Comparison of ENCODE assay signal across 9 cellular contexts in genomic region chr4:14856076-14856926, GRCh38.
DNase-seq lines count a peak whose midpoint lies in the region; ATAC-seq and TF ChIP-seq lines count a peak whose summit lies in the region.
"Had no signal": no experiment of that assay in that cellular context is flagged by ENCODE, and none has a peak within 500 bp of the region (broad histone marks: within the 10 kb centered on the region; RNA-seq: fewer than 3 reads in every experiment).

No MANE protein-coding gene starts in this region.

- H3K23ac ChIP-seq in IMR-90 (ENCODE audit: low read depth, low read length), result no peak overlapping the region

- peaks cover 3% of the 10 kb centered on the region for H3K27me3 Mint-ChIP-seq in progenitor cell of endocrine pancreas

- H2AK5ac ChIP-seq in IMR-90 (ENCODE audit: low read depth, low read length), result no peak overlapping the region

- no peak overlapping the region for H3K14ac ChIP-seq in IMR-90 (replicated peaks; ENCODE audit: low read depth, low read length)

- H2BK15ac ChIP-seq in IMR-90 (ENCODE audit: low read depth, low read length), result no peak overlapping the region

- no TSS peak for BruUV-seq in IMR-90 (replicated peaks; lab: Mats Ljungman, UMichigan)

- H3K4me1 ChIP-seq in IMR-90 (ENCODE audit: control insufficient read depth, insufficient read depth, low read length) (peaks cover 5% of the 10 kb centered on the region), right cardiac atrium (ENCODE audit: control insufficient read depth, insufficient read depth, low read length) (no peaks in the 10 kb centered on the region)

- 17% methylated on average over 3 of the region's 5 CpGs; no CpG with 5 or more reads in 1 of the 2 experiments for WGBS in IMR-90 (ENCODE audit: extremely low coverage in 2 of 2, insufficient read length in 1 of 2), 2 experiments
- WGBS in right cardiac atrium, result 51% methylated on average over 5 of the region's 5 CpGs

- in situ Hi-C loops in IMR-90 (cut with MboI; ENCODE audit: low sequenced_read_pairs), result loop anchor here (25.0 kb wide), 1 partner anchor 606 kb away; the partner anchor contains the start of gene CC2D2A

- no peaks in the 10 kb centered on the region for H3K36me3 Mint-ChIP-seq in progenitor cell of endocrine pancreas (ENCODE audit: insufficient read depth)

- peak overlapping the region; percentile 4; the same call in 1 of the 2 replicates for H3K4ac ChIP-seq in IMR-90 (ENCODE audit: low read depth, low read length)

- no peaks in the 10 kb centered on the region for H3K9me1 ChIP-seq in IMR-90 (ENCODE audit: insufficient read depth, low read length)

- H3K79me1 ChIP-seq in IMR-90 (ENCODE audit: low read depth in 1 of 2, low read length in 2 of 2), result no peaks in the 10 kb centered on the region

- H3K27me3 ChIP-seq in IMR-90 (ENCODE audit: control insufficient read depth, insufficient read depth, low read length) (no peaks in the 10 kb centered on the region; the same call in 1 of the 2 replicates), right cardiac atrium (ENCODE audit: control insufficient read depth, insufficient read depth) (no peaks in the 10 kb centered on the region)
- H3K27me3 ChIP-seq: Peyer's patch had no signal

- no peak overlapping the region for H3K4me2 ChIP-seq in IMR-90 (ENCODE audit: low read depth, low read length)

- dilution Hi-C loops in IMR-90 (cut with HindIII; ENCODE audit: low sequenced_read_pairs, unreplicated experiment), result no loop called here

- POLR2A ChIA-PET in IMR-90 (lab: Charles Lee; ENCODE audit: unreplicated experiment), result interaction anchor here (0.5 kb wide), 1 partner anchor 376 kb away, joined by 3 read pairs; no protein-coding TSS in a partner anchor

- H3K4me3 ChIP-seq in IMR-90 (ENCODE audit: insufficient read depth, low read depth, low read length) (no peak overlapping the region), right cardiac atrium (ENCODE audit: low read length) (no peak overlapping the region)
- H3K4me3 ChIP-seq: Peyer's patch had no signal

- no peak overlapping the region for H4K5ac ChIP-seq in IMR-90 (ENCODE audit: low read depth, low read length)

- H4K91ac ChIP-seq in IMR-90 (ENCODE audit: insufficient read depth, low read depth, low read length), result peak overlapping the region; percentile 77

- H3K56ac ChIP-seq in IMR-90 (ENCODE audit: extremely low read depth, insufficient read depth, low read length), result no peak overlapping the region

- no peak overlapping the region; the same call in 1 of the 2 replicates for H2BK20ac ChIP-seq in IMR-90 (ENCODE audit: low read depth, low read length)

- H2AK9ac ChIP-seq in IMR-90 (replicated peaks; ENCODE audit: low read depth, low read length, poor library complexity), result no peak overlapping the region

- peak overlapping the region in 1 of 2 experiments; percentile 71; a peak in 1 of 4 replicates for H4K8ac ChIP-seq in IMR-90 (ENCODE audit: low read depth in 2 of 2, low read length in 2 of 2)

- H3K4me1 Mint-ChIP-seq in progenitor cell of endocrine pancreas (ENCODE audit: low read depth), result no peaks in the 10 kb centered on the region

- H2BK120ac ChIP-seq in IMR-90 (ENCODE audit: low read depth, low read length), result 0 out of 2 replicates have a peak overlapping the region, but pooled peaks have one; percentile 58

- H3K4me3 Mint-ChIP-seq in progenitor cell of endocrine pancreas (ENCODE audit: low read depth), result no peak overlapping the region

- TF ChIP-seq RAD21 in IMR-90 (IDR thresholded peaks at IDR 0.05; ENCODE audit: low read length), result no peak

- peaks cover 3% of the 10 kb centered on the region for H3K9me3 Mint-ChIP-seq in progenitor cell of endocrine pancreas (ENCODE audit: low read depth)

- CTCF ChIA-PET in IMR-90 (lab: Yijun Ruan, JAX), result no interaction called here

- TF ChIP-seq CTCF in IMR-90 (conservative IDR thresholded peaks at IDR 0.05; ENCODE audit: low read depth, low read length) (no peak), progenitor cell of endocrine pancreas (IDR thresholded peaks at IDR 0.05; ENCODE audit: unreplicated experiment) (no peak)

- H3K27ac ChIP-seq in IMR-90 (ENCODE audit: insufficient read depth, low read length) (peak overlapping the region; percentile 53), right cardiac atrium (ENCODE audit: low read length) (no peak overlapping the region)
- H3K27ac ChIP-seq: Peyer's patch had no signal

- no peak overlapping the region for H3K9ac ChIP-seq in IMR-90 (ENCODE audit: low read depth, low read length)

- H2BK5ac ChIP-seq in IMR-90 (ENCODE audit: low read depth, low read length, poor library complexity, severe bottlenecking), result peak overlapping the region; percentile 73

- intact Hi-C loops in IMR-90 (cut with micrococcal nuclease) (loop anchor here (1.0 to 10.0 kb wide), 2 partner anchors 146 to 1202 kb away; partner anchors contain the start of gene CPEB2), right cardiac atrium (cut with DNase I) (no loop called here)

- no peaks in the 10 kb centered on the region for H3K36me3 ChIP-seq in IMR-90 (ENCODE audit: control insufficient read depth, insufficient read depth, low read length)
- H3K36me3 ChIP-seq: Peyer's patch had no signal

- ATAC-seq in GM21619 (IDR thresholded peaks at IDR 0.05; ENCODE audit: unreplicated experiment) (peak; percentile 97), IMR-90 (ENCODE audit: low read depth) (peak; percentile 97), right cardiac atrium (peak; percentile 81 to 96)

- peak overlapping the region; percentile 19 for H2AFZ ChIP-seq in IMR-90 (replicated peaks; ENCODE audit: low read length, poor library complexity)

- DNase-seq in GM03348 (ENCODE audit: low spot score) (peak; percentile 83), IMR-90 (peak; percentile 100), activated T-cell treated with anti-CD3 and anti-CD28 coated beads for 48 hours (ENCODE audit: low read depth) (peak; percentile 61), right cardiac atrium (peak in 1 of 3 donors; percentile 51), progenitor cell of endocrine pancreas (ENCODE audit: low spot score, unreplicated experiment) (no peak), COR-L47 (lab: John Stamatoyannopoulos, UW) (no peak)
- peak; percentile 49 to 70 (median 50) for DNase-seq in stimulated activated CD4-positive, alpha-beta T cell treated with anti-CD3 and anti-CD28 coated beads, TNF-alpha, amount 100 ng/mL, for 48 hours (ENCODE audit: low read depth in 3 of 3)

- H3K18ac ChIP-seq in IMR-90 (ENCODE audit: low read depth, low read length), result 0 out of 2 replicates have a peak overlapping the region, but pooled peaks have one; percentile 2

- no peaks in the 10 kb centered on the region for H4K20me1 ChIP-seq in IMR-90 (ENCODE audit: insufficient read depth, low read length)

- no peak for TF ChIP-seq POLR2A in IMR-90 (IDR thresholded peaks at IDR 0.05; ENCODE audit: low read depth, low read length)

- H3K9me3 ChIP-seq in IMR-90 (ENCODE audit: control insufficient read depth, insufficient read depth, low read length) (no peaks in the 10 kb centered on the region), right cardiac atrium (ENCODE audit: control insufficient read depth, low read length) (no peaks in the 10 kb centered on the region)
- H3K9me3 ChIP-seq: Peyer's patch had no signal

- no peak overlapping the region for H3K27ac Mint-ChIP-seq in progenitor cell of endocrine pancreas

TF ChIP-seq in IMR-90, 13 proteins besides CTCF, POLR2A, EP300 and RAD21:
- TF ChIP-seq MXI1 (IDR thresholded peaks at IDR 0.05; ENCODE audit: borderline replicate concordance, low read depth, low read length) (no peak; the same call in 1 of the 2 replicates), CHD1 (IDR thresholded peaks at IDR 0.05; ENCODE audit: low read depth, low read length) (no peak), BHLHE40 (IDR thresholded peaks at IDR 0.05; ENCODE audit: low read depth, low read length) (peak; percentile 72), MAFK (IDR thresholded peaks at IDR 0.05; ENCODE audit: low read depth, low read length) (no peak), CEBPB (IDR thresholded peaks at IDR 0.05; ENCODE audit: low read depth, low read length) (peak; percentile 55), RCOR1 (IDR thresholded peaks at IDR 0.05; ENCODE audit: insufficient replicate concordance, low read length) (no peak), ELK1 (IDR thresholded peaks at IDR 0.05; ENCODE audit: borderline replicate concordance, low read depth, low read length) (no peak), MAZ (IDR thresholded peaks at IDR 0.05; ENCODE audit: borderline replicate concordance, low read depth, low read length) (peak; percentile 77; the same call in 1 of the 2 replicates), FOS (IDR thresholded peaks at IDR 0.05; ENCODE audit: low read depth, low read length) (peak; percentile 99)

Comparison
In these comparisons a context has a peak if more than half of its experiments do, and no peak if none do; other contexts are left out.
1. DNase-seq: peak in GM03348 (single experiment), IMR-90 (single experiment), activated T-cell treated with anti-CD3 and anti-CD28 coated beads for 48 hours (single experiment) and stimulated activated CD4-positive, alpha-beta T cell treated with anti-CD3 and anti-CD28 coated beads, TNF-alpha, amount 100 ng/mL, for 48 hours (3 of 3); none in progenitor cell of endocrine pancreas (single experiment) and COR-L47 (single experiment).
2. Peak in every context shown above with its lines, with median percentiles within 50 percentile points of each other: ATAC-seq.